1 cellular context compared by ENCODE assay signal in genomic region chr18:4797286-4797685, GRCh38.
TF ChIP-seq lines count a peak whose summit lies in the region.

No MANE protein-coding gene starts in this region.

TF ChIP-seq in H1, 55 proteins besides CTCF, POLR2A, EP300 and RAD21:
- TF ChIP-seq USF2 (IDR thresholded peaks at IDR 0.05; ENCODE audit: low read length) (no peak), HDAC6 (IDR thresholded peaks at IDR 0.05; ENCODE audit: low read depth, low read length) (no peak), TCF12 (IDR thresholded peaks at IDR 0.05; ENCODE audit: low read depth, low read length) (no peak), YY1 (IDR thresholded peaks at IDR 0.05; ENCODE audit: low read depth, low read length) (no peak), CTBP2 (IDR thresholded peaks at IDR 0.05; ENCODE audit: borderline replicate concordance, insufficient read depth, insufficient read length, low read length) (no peak), RXRA (IDR thresholded peaks at IDR 0.05; ENCODE audit: insufficient read depth, low read depth, low read length) (no peak), E2F6 (IDR thresholded peaks at IDR 0.05) (no peak), CEBPB (IDR thresholded peaks at IDR 0.05; ENCODE audit: low read depth, low read length) (no peak), SIN3A (conservative IDR thresholded peaks at IDR 0.05 in 1 of 2, IDR thresholded peaks at IDR 0.05 in 1 of 2; ENCODE audit: low read depth in 1 of 2, low read length in 2 of 2) (no peak), SUZ12 (IDR thresholded peaks at IDR 0.05; ENCODE audit: low read length) (no peak), CBX8 (IDR thresholded peaks at IDR 0.05; ENCODE audit: borderline replicate concordance, low read depth, low read length) (no peak), TEAD4 (IDR thresholded peaks at IDR 0.05; ENCODE audit: low read depth, low read length) (no peak), SIX5 (IDR thresholded peaks at IDR 0.05; ENCODE audit: low read depth, low read length) (no peak), KDM5A (IDR thresholded peaks at IDR 0.05; ENCODE audit: low read length) (no peak), POLR2AphosphoS5 (IDR thresholded peaks at IDR 0.05; ENCODE audit: low read depth, low read length) (no peak), ASH2L (IDR thresholded peaks at IDR 0.05; ENCODE audit: low read length) (no peak), PHF8 (conservative IDR thresholded peaks at IDR 0.05; ENCODE audit: low read depth, low read length) (no peak), NANOG (IDR thresholded peaks at IDR 0.05; ENCODE audit: insufficient read depth, low read depth, low read length, poor library complexity, severe bottlenecking) (no peak), KDM4A (IDR thresholded peaks at IDR 0.05; ENCODE audit: low read depth, low read length, severe bottlenecking) (no peak)
